7 cellular contexts compared by ENCODE assay signal in the genomic region with DNA sequence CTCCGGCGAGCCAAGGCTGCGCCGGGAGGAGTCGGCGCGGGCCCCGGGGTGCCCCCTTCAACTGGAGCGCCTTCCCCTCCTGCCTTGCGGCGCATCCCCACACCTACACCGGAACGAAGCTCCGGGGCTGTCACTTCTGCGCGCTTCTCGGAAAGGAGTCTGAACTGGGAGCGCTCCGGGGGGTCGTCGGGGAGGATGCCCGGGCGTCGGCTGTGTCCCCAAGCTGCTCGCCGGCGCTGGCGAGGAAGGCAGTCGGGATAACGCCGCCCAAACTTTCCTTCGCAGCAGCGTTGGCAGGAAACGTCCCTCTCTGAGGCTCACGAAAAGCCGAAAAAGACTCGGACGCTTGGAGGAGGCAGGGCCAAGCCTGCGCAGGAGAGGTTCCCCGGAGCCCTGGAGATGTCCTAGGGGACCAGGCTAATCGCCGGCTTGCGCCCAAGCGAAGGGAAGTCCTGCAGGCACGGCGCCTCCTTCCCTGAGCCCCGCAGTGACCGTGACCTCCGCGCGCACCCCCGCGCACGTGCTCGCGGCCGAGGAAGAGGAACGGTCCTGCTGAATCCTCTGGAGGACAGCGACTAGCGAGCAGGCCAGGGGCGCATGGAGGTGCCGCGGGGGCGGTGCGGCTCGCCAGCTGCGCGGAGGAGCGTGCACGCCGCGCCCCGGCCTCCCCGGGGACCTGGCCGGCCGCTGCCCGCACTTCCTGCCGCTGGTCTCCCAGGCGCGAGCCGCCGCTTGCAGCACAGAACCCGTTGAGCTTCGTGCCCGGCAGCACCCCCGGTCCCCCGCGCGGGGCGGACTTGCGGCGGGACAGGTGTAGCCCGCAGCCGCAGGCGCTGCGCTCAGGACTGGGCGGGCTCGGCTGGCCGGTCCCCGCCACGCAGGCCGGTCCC. TPM values are rescaled to one million over a fixed set of nuclear protein-coding genes. Genes with fewer than 3 reads are reported as not detected.
DNase-seq lines count a peak whose midpoint lies in the region; ATAC-seq and TF ChIP-seq lines count a peak whose summit lies in the region.

Gene SH3RF3 (plus strand): TSS at position 740 of the 890 bp plus-strand sequence.

- POLR2A ChIA-PET in GM10248 (lab: Yijun Ruan, JAX) (no interaction called here), activated B cell treated with CpG ODN at 0.5 μM for 24 hours (lab: Charles Lee) (interaction anchor here (1.7 kb wide), 1 partner anchor 381 kb away, joined by 4 read pairs; no protein-coding TSS in a partner anchor)

- H3K9me3 Mint-ChIP-seq in activated B cell treated with CpG ODN at 0.5 μM for 24 hours: no peaks in the 10 kb centered on the region
- no peaks in the 10 kb centered on the region for H3K9me3 Mint-ChIP-seq in stimulated activated naive CD8-positive, alpha-beta T cell treated with anti-CD3 and anti-CD28 coated beads, Interleukin-15, amount 100 ng/mL, for 72 hours

- H3K36me3 ChIP-seq in ectodermal cell (ENCODE audit: control insufficient read depth, insufficient read depth, low read length) (no peaks in the 10 kb centered on the region), lower lobe of right lung (no peaks in the 10 kb centered on the region)

- DNase-seq in GM10248 (ENCODE audit: extremely low spot score) (peak; percentile 32), activated B cell treated with CpG ODN at 0.5 μM for 24 hours (peak; percentile 30), lower lobe of right lung (peak; percentile 69), NK-92 (lab: John Stamatoyannopoulos, UW; ENCODE audit: unreplicated experiment) (no peak)
- DNase-seq in stimulated activated naive CD8-positive, alpha-beta T cell treated with anti-CD3 and anti-CD28 coated beads, Interleukin-15, amount 100 ng/mL, for 72 hours: peak; percentile 46 to 54

- H3K27ac ChIP-seq in ectodermal cell (ENCODE audit: insufficient read depth, low read depth, low read length, poor library complexity, severe bottlenecking) (no peak within 1 kb of the TSS), lower lobe of right lung (peak within 1 kb of the TSS; percentile 88)

- peaks cover 24% of the 10 kb centered on the region for H3K27me3 Mint-ChIP-seq in activated B cell treated with CpG ODN at 0.5 μM for 24 hours
- peaks cover 8% of the 10 kb centered on the region for H3K27me3 Mint-ChIP-seq in stimulated activated naive CD8-positive, alpha-beta T cell treated with anti-CD3 and anti-CD28 coated beads, Interleukin-15, amount 100 ng/mL, for 72 hours

- peak within 1 kb of the TSS; percentile 42 for H3K4me3 ChIP-seq in ectodermal cell (ENCODE audit: insufficient read depth, low read depth, low read length)
- H3K4me3 ChIP-seq in lower lobe of right lung: peak within 1 kb of the TSS; percentile 74

- no peak for TF ChIP-seq CTCF in GM10248 (IDR thresholded peaks at IDR 0.05; ENCODE audit: control extremely low read depth, extremely low read depth, low read depth, missing control alignments)
- no peak for TF ChIP-seq CTCF in activated B cell treated with CpG ODN at 0.5 μM for 24 hours (IDR thresholded peaks at IDR 0.05)
- no peak for TF ChIP-seq CTCF in lower lobe of right lung (IDR thresholded peaks at IDR 0.05)

- H3K27ac Mint-ChIP-seq in activated B cell treated with CpG ODN at 0.5 μM for 24 hours: no peak within 1 kb of the TSS
- peak within 1 kb of the TSS; percentile 74 to 85 for H3K27ac Mint-ChIP-seq in stimulated activated naive CD8-positive, alpha-beta T cell treated with anti-CD3 and anti-CD28 coated beads, Interleukin-15, amount 100 ng/mL, for 72 hours

- 1% methylated on average over 102 of the region's 102 CpGs for WGBS in ectodermal cell, 2 experiments

- intact Hi-C loops in activated B cell treated with CpG ODN at 0.5 μM for 24 hours (cut with micrococcal nuclease) (loop anchor here (10.0 kb wide), 2 partner anchors 206 to 524 kb away; no protein-coding TSS in a partner anchor), lower lobe of right lung (cut with DNase I) (loop anchor here (10.0 kb wide), 1 partner anchor 386 kb away; no protein-coding TSS in a partner anchor)

- CTCF ChIA-PET in GM10248 (lab: Yijun Ruan, JAX) (interaction anchor here (1.5 kb wide), 1 partner anchor 381 kb away, joined by 3 read pairs; no protein-coding TSS in a partner anchor), activated B cell treated with CpG ODN at 0.5 μM for 24 hours (lab: Charles Lee) (interaction anchor here (3.4 kb wide), 1 partner anchor 381 kb away, joined by 62 read pairs; no protein-coding TSS in a partner anchor)

- no peaks in the 10 kb centered on the region for H3K36me3 Mint-ChIP-seq in activated B cell treated with CpG ODN at 0.5 μM for 24 hours (ENCODE audit: low read depth)

- H3K4me1 ChIP-seq in ectodermal cell (ENCODE audit: control insufficient read depth, insufficient read depth, low read length) (peaks cover 4% of the 10 kb centered on the region), lower lobe of right lung (peaks cover 12% of the 10 kb centered on the region)

- H3K27me3 ChIP-seq in ectodermal cell (ENCODE audit: control insufficient read depth, insufficient read depth, low read length, poor library complexity, severe bottlenecking): peaks cover 55% of the 10 kb centered on the region
- peaks cover 32% of the 10 kb centered on the region for H3K27me3 ChIP-seq in lower lobe of right lung (ENCODE audit: low read depth)

- ATAC-seq in HG02943 (IDR thresholded peaks at IDR 0.05; ENCODE audit: low read depth, unreplicated experiment) (peak; percentile 30), activated B cell treated with CpG ODN at 0.5 μM for 24 hours (ENCODE audit: low read depth) (peak; percentile 63), lower lobe of right lung (peak; percentile 52 to 66)
- ATAC-seq in stimulated activated naive CD8-positive, alpha-beta T cell treated with anti-CD3 and anti-CD28 coated beads, Interleukin-15, amount 100 ng/mL, for 72 hours: peak; percentile 59

- H3K9me3 ChIP-seq in ectodermal cell (ENCODE audit: control insufficient read depth, low read length) (no peaks in the 10 kb centered on the region), lower lobe of right lung (no peaks in the 10 kb centered on the region)

- H3K4me3 Mint-ChIP-seq in activated B cell treated with CpG ODN at 0.5 μM for 24 hours: peak within 1 kb of the TSS; percentile 80
- H3K4me3 Mint-ChIP-seq in stimulated activated naive CD8-positive, alpha-beta T cell treated with anti-CD3 and anti-CD28 coated beads, Interleukin-15, amount 100 ng/mL, for 72 hours: peak within 1 kb of the TSS; percentile 90 to 95

- peaks cover 15% of the 10 kb centered on the region for H3K4me1 Mint-ChIP-seq in activated B cell treated with CpG ODN at 0.5 μM for 24 hours
- peaks cover 53% of the 10 kb centered on the region for H3K4me1 Mint-ChIP-seq in stimulated activated naive CD8-positive, alpha-beta T cell treated with anti-CD3 and anti-CD28 coated beads, Interleukin-15, amount 100 ng/mL, for 72 hours

RNA-seq across cellular contexts. Expression of gene SH3RF3, which starts in this region (rescaled TPM):
- 0.07 and 0.09 TPM in 2 replicates for total RNA-seq in activated B cell treated with CpG ODN at 0.5 μM for 24 hours
- 0.94 TPM for polyA plus RNA-seq in ectodermal cell (2013, experiment 1 of 4)
- polyA plus RNA-seq in ectodermal cell (2013, experiment 2 of 4): 1.2 TPM
- polyA plus RNA-seq in ectodermal cell (2013, experiment 3 of 4): 0.91 TPM
- polyA plus RNA-seq in ectodermal cell (2013, experiment 4 of 4): 1.3 TPM
- total RNA-seq in lower lobe of right lung: 5.7 TPM

Comparison
In these comparisons a context has a peak if more than half of its experiments do, and no peak if none do; other contexts are left out.
1. Peak in DNase-seq and ATAC-seq in activated B cell treated with CpG ODN at 0.5 μM for 24 hours; RNA of the gene not detected or under 1 TPM.